19 cellular contexts compared by ENCODE assay signal in the genomic region with DNA sequence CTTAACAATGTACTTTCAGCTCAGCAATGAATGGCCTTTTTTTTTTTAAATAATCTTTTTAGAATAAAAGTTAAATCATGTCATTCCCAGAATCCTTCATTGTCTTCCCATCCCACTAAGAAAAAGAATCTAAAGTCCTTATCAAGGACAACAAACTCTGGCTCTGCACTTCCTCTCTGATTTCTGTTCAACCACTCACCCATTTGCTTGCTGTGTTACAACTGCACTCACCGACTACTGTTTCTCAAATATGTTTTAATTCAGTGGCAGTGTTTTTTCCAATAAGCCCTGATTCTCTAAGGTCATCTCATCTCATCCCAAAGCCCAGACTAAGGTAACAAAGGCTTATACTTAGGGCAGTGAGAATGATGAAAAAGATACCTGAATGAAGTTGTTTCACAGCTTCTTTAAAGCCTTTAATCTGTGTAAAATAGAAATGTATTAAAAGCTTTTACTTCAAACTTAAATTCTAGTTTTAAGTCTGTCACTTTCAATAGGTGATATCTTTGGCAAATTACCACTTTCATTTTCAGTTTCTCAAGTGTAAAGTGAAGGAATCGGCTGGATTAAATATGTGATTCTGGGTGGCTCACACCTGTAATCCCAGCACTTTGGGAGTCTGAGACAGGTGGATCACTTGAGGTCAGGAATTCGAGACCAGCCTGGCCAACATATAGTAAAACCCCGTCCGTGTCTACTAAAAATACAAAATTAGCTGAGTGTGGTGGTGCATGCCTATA.
DNase-seq lines count a peak whose midpoint lies in the region; ATAC-seq and TF ChIP-seq lines count a peak whose summit lies in the region.
"Had no signal": no experiment of that assay in that cellular context is flagged by ENCODE, and none has a peak within 500 bp of the region (broad histone marks: within the 10 kb centered on the region; RNA-seq: fewer than 3 reads in every experiment).

No MANE protein-coding gene starts in this region.

- peak; percentile 71 for ATAC-seq in activated CD8-positive, alpha-beta memory T cell treated with anti-CD3 and anti-CD28 coated beads, Interleukin-2, amount 10 ng/mL, durations not matched to agents 7 days and 5 days
- ATAC-seq in HG03354 (IDR thresholded peaks at IDR 0.05; ENCODE audit: poor library complexity, severe bottlenecking, unreplicated experiment) = peak; percentile 49
- no peak for ATAC-seq in GM19328 (IDR thresholded peaks at IDR 0.05; ENCODE audit: unreplicated experiment)
- ATAC-seq: A549 had no signal

- TF ChIP-seq CTCF in nephron progenitor cell (IDR thresholded peaks at IDR 0.05) = no peak

- DNase-seq in activated CD8-positive, alpha-beta memory T cell treated with anti-CD3 and anti-CD28 coated beads, Interleukin-2, amount 10 ng/mL, durations not matched to agents 7 days and 5 days = no peak
- no peak for DNase-seq in activated CD8-positive, alpha-beta memory T cell treated with anti-CD3 and anti-CD28 coated beads, Interleukin-2, amount 50 U/mL, for 48 hours
- DNase-seq in activated naive CD8-positive, alpha-beta T cell treated with anti-CD3 and anti-CD28 coated beads for 36 hours = no peak
- DNase-seq in nephron progenitor cell (no peak), superior temporal gyrus (ENCODE audit: extremely low spot score) (no peak), foreskin melanocyte (no peak)
- DNase-seq: activated CD4-positive, alpha-beta T cell treated with anti-CD3 and anti-CD28 coated beads, Interleukin-2, amount 50 U/mL, for 4 hours; activated naive CD4-positive, alpha-beta T cell treated with Interleukin-2 at 50 U/mL for 16 hours; effector CD8-positive, alpha-beta T cell; hypothalamus; KBM-7; NCI-H1417; NCI-H2227 treated with DMSO at 0.1 percent for 48 hours; stimulated activated CD4-positive, alpha-beta T cell treated with anti-CD3 and anti-CD28 coated beads, Interleukin-12 subunit alpha, Interleukin-12 subunit beta, amount 100 ng/mL, for 4 hours; stimulated activated naive CD4-positive, alpha-beta T cell treated with Interleukin-2 at 50 U/mL for 16 hours; T-helper 9 cell had no signal

- peaks cover 36% of the 10 kb centered on the region for H3K36me3 Mint-ChIP-seq in activated CD8-positive, alpha-beta memory T cell treated with anti-CD3 and anti-CD28 coated beads, Interleukin-2, amount 10 ng/mL, durations not matched to agents 7 days and 5 days
- H3K36me3 Mint-ChIP-seq in activated naive CD8-positive, alpha-beta T cell treated with anti-CD3 and anti-CD28 coated beads for 36 hours = peaks cover 36% of the 10 kb centered on the region
- peaks cover 41% of the 10 kb centered on the region for H3K36me3 Mint-ChIP-seq in nephron progenitor cell (ENCODE audit: low read depth)

- H3K27ac Mint-ChIP-seq in activated CD8-positive, alpha-beta memory T cell treated with anti-CD3 and anti-CD28 coated beads, Interleukin-2, amount 10 ng/mL, durations not matched to agents 7 days and 5 days = peak overlapping the region; percentile 70
- H3K27ac Mint-ChIP-seq in activated naive CD8-positive, alpha-beta T cell treated with anti-CD3 and anti-CD28 coated beads for 36 hours = peak overlapping the region; percentile 43
- peak overlapping the region; percentile 64 for H3K27ac Mint-ChIP-seq in nephron progenitor cell

- H3K4me3 Mint-ChIP-seq in activated CD8-positive, alpha-beta memory T cell treated with anti-CD3 and anti-CD28 coated beads, Interleukin-2, amount 10 ng/mL, durations not matched to agents 7 days and 5 days = peak overlapping the region; percentile 71
- H3K4me3 Mint-ChIP-seq in activated naive CD8-positive, alpha-beta T cell treated with anti-CD3 and anti-CD28 coated beads for 36 hours = no peak overlapping the region
- H3K4me3 Mint-ChIP-seq in nephron progenitor cell = no peak overlapping the region

- no peaks in the 10 kb centered on the region for H3K27me3 Mint-ChIP-seq in activated CD8-positive, alpha-beta memory T cell treated with anti-CD3 and anti-CD28 coated beads, Interleukin-2, amount 10 ng/mL, durations not matched to agents 7 days and 5 days
- no peaks in the 10 kb centered on the region for H3K27me3 Mint-ChIP-seq in activated naive CD8-positive, alpha-beta T cell treated with anti-CD3 and anti-CD28 coated beads for 36 hours
- H3K27me3 Mint-ChIP-seq in nephron progenitor cell (ENCODE audit: low read depth, poor library complexity) = no peaks in the 10 kb centered on the region

- H3K4me1 Mint-ChIP-seq in activated CD8-positive, alpha-beta memory T cell treated with anti-CD3 and anti-CD28 coated beads, Interleukin-2, amount 10 ng/mL, durations not matched to agents 7 days and 5 days = peaks cover 11% of the 10 kb centered on the region
- H3K4me1 Mint-ChIP-seq in activated naive CD8-positive, alpha-beta T cell treated with anti-CD3 and anti-CD28 coated beads for 36 hours = peaks cover 10% of the 10 kb centered on the region
- H3K4me1 Mint-ChIP-seq in nephron progenitor cell = no peaks in the 10 kb centered on the region

- no peaks in the 10 kb centered on the region for H3K9me3 Mint-ChIP-seq in activated CD8-positive, alpha-beta memory T cell treated with anti-CD3 and anti-CD28 coated beads, Interleukin-2, amount 10 ng/mL, durations not matched to agents 7 days and 5 days (ENCODE audit: low read depth)
- H3K9me3 Mint-ChIP-seq in activated naive CD8-positive, alpha-beta T cell treated with anti-CD3 and anti-CD28 coated beads for 36 hours = no peaks in the 10 kb centered on the region
- H3K9me3 Mint-ChIP-seq in nephron progenitor cell = no peaks in the 10 kb centered on the region

- CTCF ChIA-PET in activated CD8-positive, alpha-beta memory T cell treated with anti-CD3 and anti-CD28 coated beads, Interleukin-2, amount 10 ng/mL, durations not matched to agents 7 days and 5 days (lab: Charles Lee) = interaction anchor here (0.9 to 2.7 kb wide), 6 partner anchors 11 to 391 kb away, joined by 4 to 13 read pairs (median 4); no protein-coding TSS in a partner anchor
